In the genomic region with DNA sequence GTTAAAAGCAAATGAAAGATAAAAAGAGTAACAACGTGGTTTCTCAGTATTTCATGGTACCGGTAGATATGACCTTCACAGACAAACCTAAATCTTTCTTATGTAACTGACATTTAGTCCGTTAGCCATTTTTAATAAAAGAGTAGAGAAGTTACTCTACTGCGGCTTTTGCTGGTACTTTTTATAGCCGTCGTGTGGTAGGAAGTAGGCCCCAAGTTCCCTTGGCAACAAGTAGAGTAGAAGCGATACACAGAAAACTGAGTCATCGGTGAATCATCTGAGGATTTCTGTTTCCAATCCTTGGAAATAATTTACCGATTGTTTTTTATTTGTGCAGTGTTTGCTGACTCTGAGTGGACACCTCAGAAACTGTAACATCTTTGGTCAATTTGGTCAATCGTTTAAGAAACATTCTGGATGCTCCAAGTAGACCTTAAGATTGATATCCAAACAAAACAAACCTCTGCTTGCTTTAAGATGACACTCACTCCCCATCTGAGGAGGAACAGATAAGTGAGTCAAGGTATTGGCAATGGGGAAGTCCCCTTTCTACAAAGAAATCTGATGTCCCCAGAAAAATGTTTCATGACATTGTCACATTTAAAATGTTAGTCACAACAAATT, we compare ENCODE assay signal across 9 cellular contexts.
A peak's percentile ranks its signal among the peaks of the same experiment; 100 is the strongest.
DNase-seq lines count a peak whose midpoint lies in the region; ATAC-seq and TF ChIP-seq lines count a peak whose summit lies in the region.
"Had no signal": no experiment of that assay in that cellular context is flagged by ENCODE, and none has a peak within 500 bp of the region (broad histone marks: within the 10 kb centered on the region; RNA-seq: fewer than 3 reads in every experiment).

No MANE protein-coding gene starts in this region.

- H3K9me3 ChIP-seq in RWPE2 (ENCODE audit: severe bottlenecking) (no peaks in the 10 kb centered on the region), right cardiac atrium (ENCODE audit: control insufficient read depth, low read length) (no peaks in the 10 kb centered on the region)

- H3K9me3 Mint-ChIP-seq in activated naive CD4-positive, alpha-beta T cell treated with anti-CD3 and anti-CD28 coated beads, Interleukin-2, amount 50 U/mL, for 72 hours = peaks cover 11 to 27% of the 10 kb centered on the region in 2 donors

- peaks cover 6 to 37% of the 10 kb centered on the region in 2 donors for H3K36me3 Mint-ChIP-seq in activated naive CD4-positive, alpha-beta T cell treated with anti-CD3 and anti-CD28 coated beads, Interleukin-2, amount 50 U/mL, for 72 hours

- H3K4me3 ChIP-seq in RWPE2 (ENCODE audit: severe bottlenecking) (no peak overlapping the region), right cardiac atrium (ENCODE audit: low read length) (no peak overlapping the region)

- H3K36me3 ChIP-seq in RWPE2 (ENCODE audit: low read depth) = no peaks in the 10 kb centered on the region

- peak; percentile 98 for ATAC-seq in HG03039 (IDR thresholded peaks at IDR 0.05; ENCODE audit: unreplicated experiment)
- peak; percentile 96 for ATAC-seq in RWPE2 (ENCODE audit: low read depth)
- peak; percentile 92 for ATAC-seq in activated naive CD4-positive, alpha-beta T cell treated with anti-CD3 and anti-CD28 coated beads, Interleukin-2, amount 50 U/mL, for 72 hours
- ATAC-seq in right cardiac atrium = peak; percentile 81

- 44% methylated on average over 10 of the region's 10 CpGs for WGBS in right cardiac atrium

- H3K27me3 ChIP-seq in RWPE2 (ENCODE audit: insufficient read depth, poor library complexity, severe bottlenecking) = no peaks in the 10 kb centered on the region
- H3K27me3 ChIP-seq in right cardiac atrium (ENCODE audit: control insufficient read depth, insufficient read depth) = no peaks in the 10 kb centered on the region

- intact Hi-C loops in right cardiac atrium (cut with DNase I) = loop anchor here in 1 of 4 donors (10.0 kb wide), 1 partner anchor 60 kb away; a partner anchor contains a TSS

- H3K4me1 ChIP-seq in RWPE2 (ENCODE audit: insufficient read depth, poor library complexity, severe bottlenecking) = peaks cover 22% of the 10 kb centered on the region
- H3K4me1 ChIP-seq in right cardiac atrium (ENCODE audit: control insufficient read depth, insufficient read depth, low read length) = peaks cover 5% of the 10 kb centered on the region

- peak overlapping the region; percentile 42 for H3K27ac ChIP-seq in RWPE2 (ENCODE audit: poor library complexity, severe bottlenecking)
- H3K27ac ChIP-seq in right cardiac atrium (ENCODE audit: low read length) = no peak overlapping the region
- H3K27ac ChIP-seq: 22Rv1 had no signal

- peak; percentile 52 for TF ChIP-seq CTCF in RWPE2 (IDR thresholded peaks at IDR 0.05; ENCODE audit: poor library complexity, severe bottlenecking)

- peak overlapping the region; percentile 95 to 97 for H3K27ac Mint-ChIP-seq in activated naive CD4-positive, alpha-beta T cell treated with anti-CD3 and anti-CD28 coated beads, Interleukin-2, amount 50 U/mL, for 72 hours

- DNase-seq in NK-92 treated with Interleukin-12 subunit alpha and Interleukin-12 subunit beta, amount 100 ng/mL, for 24 hours (lab: John Stamatoyannopoulos, UW) = peak; percentile 18
- DNase-seq in NK-92 (lab: John Stamatoyannopoulos, UW; ENCODE audit: unreplicated experiment) (no peak), RWPE2 (ENCODE audit: low spot score) (no peak), right cardiac atrium (no peak), DMS153 (lab: John Stamatoyannopoulos, UW) (no peak)
- DNase-seq in activated naive CD4-positive, alpha-beta T cell treated with anti-CD3 and anti-CD28 coated beads, Interleukin-2, amount 50 U/mL, for 72 hours (ENCODE audit: low spot score in 2 of 2) = peak in 1 of 2 donors; percentile 46
- DNase-seq in stimulated activated CD4-positive, alpha-beta T cell treated with anti-CD3 and anti-CD28 coated beads, Interleukin-4, amount 100 ng/mL, for 4 hours = peak; percentile 7 to 72

Comparison
In these comparisons a context has a peak if more than half of its experiments do, and no peak if none do; other contexts are left out.
1. DNase-seq: peak in NK-92 treated with Interleukin-12 subunit alpha and Interleukin-12 subunit beta, amount 100 ng/mL, for 24 hours (single experiment) and stimulated activated CD4-positive, alpha-beta T cell treated with anti-CD3 and anti-CD28 coated beads, Interleukin-4, amount 100 ng/mL, for 4 hours (2 of 2); none in NK-92 (single experiment), RWPE2 (single experiment), right cardiac atrium (0 of 3) and DMS153 (single experiment).
2. Peak in every context shown above with its lines, with median percentiles within 50 percentile points of each other: ATAC-seq.